Comparison of ENCODE assay signal across 1 cellular context in genomic region chr17:55314784-55315491, GRCh38.
TF ChIP-seq lines count a peak whose summit lies in the region.

No MANE protein-coding gene starts in this region.

TF ChIP-seq in HepG2, 621 proteins besides CTCF, POLR2A, EP300 and RAD21 (continued from another document):
- TF ChIP-seq TFE3 (CRISPR knock-in tag; IDR thresholded peaks at IDR 0.05) (no peak), LRRFIP1 (CRISPR knock-in tag; conservative IDR thresholded peaks at IDR 0.05) (no peak), SIN3B (IDR thresholded peaks at IDR 0.05; ENCODE audit: low read length) (no peak), ZNF292 (CRISPR knock-in tag; IDR thresholded peaks at IDR 0.05; ENCODE audit: borderline replicate concordance, low read depth) (no peak), NR1H2 (CRISPR knock-in tag; IDR thresholded peaks at IDR 0.05; ENCODE audit: borderline replicate concordance, low read depth) (no peak), RORA (CRISPR knock-in tag; IDR thresholded peaks at IDR 0.05) (no peak), ZNF432 (CRISPR knock-in tag; IDR thresholded peaks at IDR 0.05; ENCODE audit: borderline replicate concordance) (no peak), CCDC6 (CRISPR knock-in tag; IDR thresholded peaks at IDR 0.05) (0 out of 2 replicates have a peak, but pooled peaks have one; percentile 59), MXD3 (CRISPR knock-in tag; IDR thresholded peaks at IDR 0.05) (no peak), ZMYM3 (CRISPR knock-in tag; IDR thresholded peaks at IDR 0.05) (no peak), IRF1 (CRISPR knock-in tag; IDR thresholded peaks at IDR 0.05; ENCODE audit: low read depth) (no peak), ZNF121 (CRISPR knock-in tag; IDR thresholded peaks at IDR 0.05) (no peak), FOXO1 (CRISPR knock-in tag; IDR thresholded peaks at IDR 0.05) (no peak), HNRNPLL (IDR thresholded peaks at IDR 0.05; ENCODE audit: low read depth, low read length, poor library complexity, severe bottlenecking) (no peak), RBM22 (optimal IDR thresholded peaks at IDR 0.05; ENCODE audit: low read length) (peak; percentile 88), KDM6A (CRISPR knock-in tag; IDR thresholded peaks at IDR 0.05; ENCODE audit: low read depth) (no peak), ISL2 (CRISPR knock-in tag; IDR thresholded peaks at IDR 0.05) (0 out of 2 replicates have a peak, but pooled peaks have one; percentile 23), MED8 (CRISPR knock-in tag; IDR thresholded peaks at IDR 0.05; ENCODE audit: insufficient replicate concordance) (no peak), ZNF670 (CRISPR knock-in tag; IDR thresholded peaks at IDR 0.05; ENCODE audit: borderline replicate concordance) (no peak), ZNF780A (CRISPR knock-in tag; IDR thresholded peaks at IDR 0.05) (no peak), ZNF746 (CRISPR knock-in tag; IDR thresholded peaks at IDR 0.05) (no peak), ZNF549 (CRISPR knock-in tag; IDR thresholded peaks at IDR 0.05) (no peak), U2AF2 (IDR thresholded peaks at IDR 0.05; ENCODE audit: low read depth, low read length) (no peak), ISX (CRISPR knock-in tag; conservative IDR thresholded peaks at IDR 0.05) (no peak), SPEN (CRISPR knock-in tag; IDR thresholded peaks at IDR 0.05; ENCODE audit: low read depth) (0 out of 2 replicates have a peak, but pooled peaks have one; percentile 30), ZNF570 (CRISPR knock-in tag; IDR thresholded peaks at IDR 0.05; ENCODE audit: borderline replicate concordance) (no peak), RBM39 (IDR thresholded peaks at IDR 0.05; ENCODE audit: low read depth, low read length, poor library complexity, severe bottlenecking) (no peak), MAX (IDR thresholded peaks at IDR 0.05) (no peak), ZFAT (CRISPR knock-in tag; conservative IDR thresholded peaks at IDR 0.05) (no peak), DNMT1 (CRISPR knock-in tag; IDR thresholded peaks at IDR 0.05) (no peak), GABPA (IDR thresholded peaks at IDR 0.05; ENCODE audit: low read depth, low read length) (no peak), GABPA (CRISPR knock-in tag; IDR thresholded peaks at IDR 0.05; ENCODE audit: low read depth) (no peak), HDAC6 (IDR thresholded peaks at IDR 0.05; ENCODE audit: low read depth, low read length) (no peak), ARNT (IDR thresholded peaks at IDR 0.05) (no peak), ZNF792 (CRISPR knock-in tag; IDR thresholded peaks at IDR 0.05) (no peak), ZNF616 (CRISPR knock-in tag; IDR thresholded peaks at IDR 0.05; ENCODE audit: low read depth) (no peak), NR2F6 (IDR thresholded peaks at IDR 0.05) (no peak), NR2F6 (CRISPR knock-in tag; IDR thresholded peaks at IDR 0.05) (no peak), MATR3 (CRISPR knock-in tag; IDR thresholded peaks at IDR 0.05) (no peak), SMARCE1 (IDR thresholded peaks at IDR 0.05; ENCODE audit: borderline replicate concordance) (no peak), ZBTB34 (CRISPR knock-in tag; IDR thresholded peaks at IDR 0.05) (0 out of 2 replicates have a peak, but pooled peaks have one; percentile 34), NR0B2 (CRISPR knock-in tag; IDR thresholded peaks at IDR 0.05) (no peak), FOXO4 (CRISPR knock-in tag; conservative IDR thresholded peaks at IDR 0.05) (no peak), ZNF550 (CRISPR knock-in tag; IDR thresholded peaks at IDR 0.05; ENCODE audit: borderline replicate concordance) (no peak), SOX5 (CRISPR knock-in tag; IDR thresholded peaks at IDR 0.05; ENCODE audit: borderline replicate concordance) (no peak), KLF16 (CRISPR knock-in tag; IDR thresholded peaks at IDR 0.05) (no peak)
